ENCODE assay signal across 8 cellular contexts in genomic region chr22:36336246-36337182, GRCh38. TPM values are rescaled to one million over a fixed set of nuclear protein-coding genes. Genes with fewer than 3 reads are reported as not detected.
A peak's percentile ranks its signal among the peaks of the same experiment; 100 is the strongest.
DNase-seq lines count a peak whose midpoint lies in the region; ATAC-seq, FAIRE-seq and TF ChIP-seq lines count a peak whose summit lies in the region.

No MANE protein-coding gene starts in this region.

- peaks cover 65 to 74% (median 70%) of the 10 kb centered on the region in 3 donors for H3K4me1 Mint-ChIP-seq in naive B cell

- no peak for ATAC-seq in naive B cell (ENCODE audit: low read depth in 2 of 2)
- no peak for ATAC-seq in GM19328 (IDR thresholded peaks at IDR 0.05; ENCODE audit: unreplicated experiment)

- peak overlapping the region; percentile 100 for H3K27ac ChIP-seq in cardiac muscle cell

- no peaks in the 10 kb centered on the region for H3K27me3 Mint-ChIP-seq in naive B cell

- intact Hi-C loops in cardiac septum (cut with DNase I): no loop called here

- DNase-seq in cardiac muscle cell (ENCODE audit: low read depth in 1 of 2, low spot score in 1 of 2) (no peak), cardiac septum (ENCODE audit: low spot score) (no peak), cerebellum (ENCODE audit: low spot score) (peak; percentile 65), naive B cell (no peak), urothelium cell line (ENCODE audit: low spot score) (no peak), EL (no peak)
- no peak for DNase-seq in stimulated activated CD4-positive, alpha-beta T cell treated with anti-CD3 and anti-CD28 coated beads, Interleukin-15, amount 100 ng/mL, for 24 hours

- peak overlapping the region in 5 of 8 donors; percentile 24 to 78 (median 33) for H3K4me3 Mint-ChIP-seq in naive B cell

- H3K4me3 ChIP-seq in cardiac muscle cell: no peak overlapping the region

- TF ChIP-seq CTCF in cardiac muscle cell (IDR thresholded peaks at IDR 0.05; ENCODE audit: low read depth, low read length): no peak

- H3K27ac Mint-ChIP-seq in naive B cell: peak overlapping the region; percentile 44 to 82 (median 65)

- peak; percentile 62 for FAIRE-seq in urothelium cell line (lab: Jason Lieb, UNC)

- peaks cover 32% of the 10 kb centered on the region for H3K4me1 ChIP-seq in cardiac muscle cell (ENCODE audit: low read depth)

- no peaks in the 10 kb centered on the region for H3K9me3 Mint-ChIP-seq in naive B cell

- H3K9me3 ChIP-seq in cardiac muscle cell (ENCODE audit: low read depth): no peaks in the 10 kb centered on the region

- peaks cover 27 to 31% of the 10 kb centered on the region in 2 donors for H3K36me3 Mint-ChIP-seq in naive B cell

- peaks cover 31% of the 10 kb centered on the region for H3K36me3 ChIP-seq in cardiac muscle cell

- H3K27me3 ChIP-seq in cardiac muscle cell: no peaks in the 10 kb centered on the region

RNA-seq across cellular contexts. Expression of gene MYH9, which starts 51.3 kb away (rescaled TPM):
- 131 and 174 TPM in 2 replicates for total RNA-seq in cardiac muscle cell
- 88.7 and 98.0 TPM in 2 replicates for polyA plus RNA-seq in cardiac muscle cell
- 282 TPM for total RNA-seq in cardiac septum
- total RNA-seq in cerebellum: 38.6 TPM
- polyA plus RNA-seq in naive B cell (ENCODE audit: low read depth in 6 of 6): 100 to 1,000 TPM in 1 of 6 donors, 10 to 100 TPM in 5; 17.3 to 255 (median 64.5) TPM
